ENCODE assay signal across 8 cellular contexts in genomic region chr5:1634337-1634661, GRCh38.
DNase-seq lines count a peak whose midpoint lies in the region; ATAC-seq, FAIRE-seq and TF ChIP-seq lines count a peak whose summit lies in the region.

No MANE protein-coding gene starts in this region.

- no TSS peak for BruUV-seq in Panc1 (replicated peaks; lab: Mats Ljungman, UMichigan)

- H3K27ac ChIP-seq in DND-41 (ENCODE audit: low read length): peak overlapping the region; percentile 74
- H3K27ac ChIP-seq in Panc1 (ENCODE audit: low read length): peak overlapping the region; percentile 84
- peak overlapping the region; percentile 84 to 92 (median 90) for H3K27ac ChIP-seq in esophagus muscularis mucosa (replicated peaks in 1 of 4)
- peak overlapping the region; percentile 59 to 82 (median 74) for H3K27ac ChIP-seq in pancreas

- H3K27me3 ChIP-seq in DND-41 (ENCODE audit: insufficient read depth, low read length, poor library complexity) (no peaks in the 10 kb centered on the region), Panc1 (ENCODE audit: control insufficient read depth, insufficient read depth, low read length) (no peaks in the 10 kb centered on the region), esophagus muscularis mucosa (no peaks in the 10 kb centered on the region), pancreas (no peaks in the 10 kb centered on the region)

- TF ChIP-seq POLR2A in esophagus muscularis mucosa (IDR thresholded peaks at IDR 0.05; ENCODE audit: low read depth): no peak

- in situ Hi-C loops in Panc1 (cut with HindIII; ENCODE audit: low pct_unique_long_range_greater_than_20kb, low sequenced_read_pairs): no loop called here

- no peak for FAIRE-seq in pancreas (lab: Jason Lieb, UNC)

- CTCF ChIA-PET in Panc1 (lab: Charles Lee): no interaction called here

- peak overlapping the region; percentile 88 for H3K4me2 ChIP-seq in DND-41 (ENCODE audit: insufficient read depth, low read length)

- intact Hi-C loops in Panc1 (cut with micrococcal nuclease; ENCODE audit: unreplicated experiment) (no loop called here), esophagus muscularis mucosa (cut with DNase I) (no loop called here), pancreas (cut with DNase I) (no loop called here)

- H3K79me2 ChIP-seq in DND-41 (ENCODE audit: insufficient read depth, low read length): peaks cover 8% of the 10 kb centered on the region; the same call in 1 of the 2 replicates

- TF ChIP-seq CTCF in DND-41 (IDR thresholded peaks at IDR 0.05; ENCODE audit: borderline replicate concordance, extremely low read depth, low read length, poor library complexity, severe bottlenecking) (no peak), Panc1 (IDR thresholded peaks at IDR 0.05) (no peak), esophagus muscularis mucosa (IDR thresholded peaks at IDR 0.05) (no peak), pancreas (IDR thresholded peaks at IDR 0.05) (no peak)

- no peak for TF ChIP-seq EP300 in esophagus muscularis mucosa (IDR thresholded peaks at IDR 0.05)

- peak overlapping the region; percentile 81 for H2AFZ ChIP-seq in DND-41 (ENCODE audit: low read depth, low read length)

- peak overlapping the region; percentile 74 for H3K9ac ChIP-seq in DND-41 (ENCODE audit: low read depth, low read length)

- H3K9me3 ChIP-seq in DND-41 (ENCODE audit: insufficient read depth, low read length, severe bottlenecking) (no peaks in the 10 kb centered on the region), Panc1 (ENCODE audit: control insufficient read depth, insufficient read depth, low read depth, low read length) (no peaks in the 10 kb centered on the region), esophagus muscularis mucosa (no peaks in the 10 kb centered on the region), pancreas (no peaks in the 10 kb centered on the region)

- H3K4me1 ChIP-seq in DND-41 (ENCODE audit: insufficient read depth, low read length) (peaks cover 21% of the 10 kb centered on the region), Panc1 (ENCODE audit: control insufficient read depth, insufficient read depth, low read length) (peaks cover 6% of the 10 kb centered on the region; the same call in 1 of the 2 replicates), esophagus muscularis mucosa (peaks cover 0 to 22% (median 14%) of the 10 kb centered on the region in 4 donors), pancreas (no peaks in the 10 kb centered on the region)

- H4K20me1 ChIP-seq in DND-41 (ENCODE audit: insufficient read depth, low read length): no peaks in the 10 kb centered on the region; the same call in 1 of the 2 replicates

- DNase-seq in DND-41 (no peak), Panc1 (ENCODE audit: low read depth, low spot score) (no peak), esophagus muscularis mucosa (ENCODE audit: extremely low spot score) (no peak), pancreas (no peak), NCI-H1092 (lab: John Stamatoyannopoulos, UW) (no peak), RPMI8226 (no peak), DMS153 treated with DMSO at 0.1 percent for 48 hours (lab: John Stamatoyannopoulos, UW; ENCODE audit: unreplicated experiment) (no peak)

- peaks cover 12% of the 10 kb centered on the region for H3K36me3 ChIP-seq in DND-41 (ENCODE audit: insufficient read depth, low read length)
- H3K36me3 ChIP-seq in Panc1 (ENCODE audit: control insufficient read depth, insufficient read depth, low read length): no peaks in the 10 kb centered on the region
- H3K36me3 ChIP-seq in esophagus muscularis mucosa: peaks cover 0 to 17% (median 3%) of the 10 kb centered on the region in 4 donors
- H3K36me3 ChIP-seq in pancreas: no peaks in the 10 kb centered on the region

- 46% methylated on average over 14 of the region's 18 CpGs for WGBS in esophagus muscularis mucosa
- WGBS in pancreas, 2 donors: 5 to 26% methylated on average over 14 to 18 of the region's 18 CpGs

- ATAC-seq in DND-41 (ENCODE audit: insufficient read depth, low read depth) (no peak), Panc1 (no peak), pancreas (peak in 1 of 4 donors; percentile 33), HG03095 (IDR thresholded peaks at IDR 0.05; ENCODE audit: unreplicated experiment) (no peak)

- H3K4me3 ChIP-seq in DND-41 (ENCODE audit: low read depth in 1 of 2, low read length in 2 of 2): peak overlapping the region; percentile 19 to 71; a peak in 3 of 4 replicates
- peak overlapping the region; percentile 59 to 63 for H3K4me3 ChIP-seq in Panc1 (ENCODE audit: low read depth in 2 of 2, low read length in 2 of 2)
- peak overlapping the region; percentile 72 to 89 (median 81) for H3K4me3 ChIP-seq in esophagus muscularis mucosa
- peak overlapping the region; percentile 53 to 78 (median 58) for H3K4me3 ChIP-seq in pancreas

- POLR2A ChIA-PET in Panc1 (lab: Charles Lee): interaction anchor here (0.9 kb wide), 1 partner anchor 12 kb away, joined by 3 read pairs; no protein-coding TSS in a partner anchor
